13 cellular contexts compared by ENCODE assay signal in genomic region chr14:105422695-105423487, GRCh38. TPM values are rescaled to one million over a fixed set of nuclear protein-coding genes. Genes with fewer than 3 reads are reported as not detected.
DNase-seq lines count a peak whose midpoint lies in the region; ATAC-seq and TF ChIP-seq lines count a peak whose summit lies in the region.
"Had no signal": no experiment of that assay in that cellular context is flagged by ENCODE, and none has a peak within 500 bp of the region (broad histone marks: within the 10 kb centered on the region; RNA-seq: fewer than 3 reads in every experiment).

No MANE protein-coding gene starts in this region.

- H3K4me3 ChIP-seq in heart left ventricle (peak overlapping the region in 1 of 12 donors; percentile 12), skeletal muscle tissue (ENCODE audit: low read length in 3 of 3) (no peak overlapping the region)
- H3K4me3 ChIP-seq: adrenal gland had no signal

- POLR2A ChIA-PET in activated CD4-positive, alpha-beta T cell treated with anti-CD3 and anti-CD28 coated beads, Interleukin-2, amount 10 ng/mL, durations not matched to agents 7 days and 5 days (lab: Charles Lee), result no interaction called here

- H3K27ac ChIP-seq in heart left ventricle (peak overlapping the region in 8 of 12 donors; percentile 30 to 82 (median 67)), skeletal muscle tissue (ENCODE audit: low read depth, low read length) (no peak overlapping the region)
- H3K27ac ChIP-seq: neutrophil, WERI-Rb-1 had no signal

- H3K27ac Mint-ChIP-seq in activated CD4-positive, alpha-beta T cell treated with anti-CD3 and anti-CD28 coated beads, Interleukin-2, amount 10 ng/mL, durations not matched to agents 7 days and 5 days, result peak overlapping the region; percentile 71
- peak overlapping the region; percentile 89 for H3K27ac Mint-ChIP-seq in T-helper 17 cell

- H3K27me3 Mint-ChIP-seq in activated CD4-positive, alpha-beta T cell treated with anti-CD3 and anti-CD28 coated beads, Interleukin-2, amount 10 ng/mL, durations not matched to agents 7 days and 5 days, result no peaks in the 10 kb centered on the region
- H3K27me3 Mint-ChIP-seq in T-helper 17 cell, result no peaks in the 10 kb centered on the region

- DNase-seq in activated CD4-positive, alpha-beta T cell treated with anti-CD3 and anti-CD28 coated beads, Interleukin-2, amount 10 ng/mL, durations not matched to agents 7 days and 5 days, result no peak
- DNase-seq in activated CD4-positive, alpha-beta T cell treated with anti-CD3 and anti-CD28 coated beads, Interleukin-2, amount 50 U/mL, for 4 hours, result no peak
- DNase-seq in T-helper 17 cell (no peak), heart left ventricle (peak in 1 of 5 donors; percentile 45), islet precursor cell (no peak), medulla oblongata (ENCODE audit: extremely low spot score) (no peak)
- DNase-seq: GDM1, NCI-H1436 treated with DMSO at 0.1 percent for 48 hours, WERI-Rb-1 had no signal

- intact Hi-C loops in heart left ventricle (cut with DNase I), result no loop called here

- H3K4me3 Mint-ChIP-seq in activated CD4-positive, alpha-beta T cell treated with anti-CD3 and anti-CD28 coated beads, Interleukin-2, amount 10 ng/mL, durations not matched to agents 7 days and 5 days, result no peak overlapping the region
- H3K4me3 Mint-ChIP-seq in T-helper 17 cell, result peak overlapping the region; percentile 21

- H3K4me1 Mint-ChIP-seq in activated CD4-positive, alpha-beta T cell treated with anti-CD3 and anti-CD28 coated beads, Interleukin-2, amount 10 ng/mL, durations not matched to agents 7 days and 5 days, result peaks cover 36% of the 10 kb centered on the region
- peaks cover 24% of the 10 kb centered on the region for H3K4me1 Mint-ChIP-seq in T-helper 17 cell

- TF ChIP-seq POLR2A in heart left ventricle (IDR thresholded peaks at IDR 0.05), result no peak

- no peak for TF ChIP-seq CTCF in heart left ventricle (IDR thresholded peaks at IDR 0.05)

- H3K27me3 ChIP-seq in heart left ventricle (no peaks in the 10 kb centered on the region), skeletal muscle tissue (ENCODE audit: control insufficient read depth in 3 of 3, insufficient read depth in 3 of 3, low read length in 3 of 3) (no peaks in the 10 kb centered on the region)
- H3K27me3 ChIP-seq: adrenal gland had no signal

- H3K4me1 ChIP-seq in heart left ventricle (peaks cover 2 to 48% (median 32%) of the 10 kb centered on the region in 12 donors), skeletal muscle tissue (ENCODE audit: control insufficient read depth in 3 of 3, insufficient read depth in 3 of 3, low read length in 3 of 3) (peaks cover 30 to 33% (median 30%) of the 10 kb centered on the region in 3 donors)

- H3K9me3 Mint-ChIP-seq in activated CD4-positive, alpha-beta T cell treated with anti-CD3 and anti-CD28 coated beads, Interleukin-2, amount 10 ng/mL, durations not matched to agents 7 days and 5 days, result no peaks in the 10 kb centered on the region

- CTCF ChIA-PET in activated CD4-positive, alpha-beta T cell treated with anti-CD3 and anti-CD28 coated beads, Interleukin-2, amount 10 ng/mL, durations not matched to agents 7 days and 5 days (lab: Charles Lee), result interaction anchor here (0.8 kb wide), 1 partner anchor 67 kb away, joined by 3 read pairs; no protein-coding TSS in a partner anchor

- H3K36me3 ChIP-seq in heart left ventricle (peaks cover 0 to 24% (median 0%) of the 10 kb centered on the region in 9 donors), skeletal muscle tissue (ENCODE audit: control insufficient read depth in 3 of 3, insufficient read depth in 3 of 3, low read length in 3 of 3) (peaks cover 3 to 7% (median 3%) of the 10 kb centered on the region in 3 donors)
- H3K36me3 ChIP-seq: adrenal gland, neutrophil had no signal

- H3K9me3 ChIP-seq in T-helper 17 cell (ENCODE audit: control insufficient read depth, low read length, poor library complexity, severe bottlenecking) (no peaks in the 10 kb centered on the region), heart left ventricle (peaks cover 0 to 3% (median 0%) of the 10 kb centered on the region in 12 donors), skeletal muscle tissue (ENCODE audit: control insufficient read depth in 3 of 3, low read length in 3 of 3) (no peaks in the 10 kb centered on the region)
- H3K9me3 ChIP-seq: adrenal gland, neutrophil had no signal

- H3K36me3 Mint-ChIP-seq in activated CD4-positive, alpha-beta T cell treated with anti-CD3 and anti-CD28 coated beads, Interleukin-2, amount 10 ng/mL, durations not matched to agents 7 days and 5 days (ENCODE audit: low read depth), result peaks cover 19% of the 10 kb centered on the region
- H3K36me3 Mint-ChIP-seq in T-helper 17 cell (ENCODE audit: low read depth), result peaks cover 3% of the 10 kb centered on the region

- H3K9ac ChIP-seq in skeletal muscle tissue (ENCODE audit: low read depth in 1 of 3, low read length in 3 of 3), result peak overlapping the region in 2 of 3 donors; percentile 25 to 33

- ATAC-seq in T-helper 17 cell (no peak), heart left ventricle (peak in 3 of 4 donors; percentile 18 to 45 (median 28)), HG03457 (IDR thresholded peaks at IDR 0.05; ENCODE audit: unreplicated experiment) (no peak)

- 71 to 74% (median 73%) methylated on average over 21 of the region's 21 CpGs for WGBS in heart left ventricle, 4 donors

RNA-seq across cellular contexts. Expression of gene MTA1, which starts 3.3 kb away (rescaled TPM):
- total RNA-seq in activated CD4-positive, alpha-beta T cell treated with anti-CD3 and anti-CD28 coated beads, Interleukin-2, amount 10 ng/mL, durations not matched to agents 7 days and 5 days, result 100 to 1,000 TPM; 119 to 131 TPM
- total RNA-seq in T-helper 17 cell (10 to 100 TPM; 99.0 to 99.7 TPM), heart left ventricle (100 to 1,000 TPM in 7 of 9 donors, 10 to 100 TPM in 2; 71.8 to 169 (median 109) TPM), skeletal muscle tissue (19.3 TPM)
- 100 to 1,000 TPM; 103 to 191 TPM for polyA plus RNA-seq in heart left ventricle

RNA-seq across cellular contexts. Expression of gene TEX22, which starts 24.6 kb away (rescaled TPM):
- total RNA-seq in activated CD4-positive, alpha-beta T cell treated with anti-CD3 and anti-CD28 coated beads, Interleukin-2, amount 10 ng/mL, durations not matched to agents 7 days and 5 days, result 1 to 10 TPM; 2.8 to 3.9 TPM
- total RNA-seq in T-helper 17 cell (1 to 10 TPM in 1 of 2 donors, under 1 TPM in 1; 0.60 to 1.7 TPM), heart left ventricle (1 to 10 TPM in 1 of 9 donors, under 1 TPM in 6, not detected in 2; 0.14 to 1.8 (median 0.82) TPM), skeletal muscle tissue (under 0.01 TPM)
- polyA plus RNA-seq in heart left ventricle, result under 1 TPM in 1 of 2 donors, not detected in 1; 0.06 TPM

RNA-seq across cellular contexts. Expression of gene CRIP2, which starts 51.7 kb away (rescaled TPM):
- 1 to 10 TPM in 1 of 2 experiments, under 1 TPM in 1; 0.64 to 1.8 TPM for total RNA-seq in activated CD4-positive, alpha-beta T cell treated with anti-CD3 and anti-CD28 coated beads, Interleukin-2, amount 10 ng/mL, durations not matched to agents 7 days and 5 days
- total RNA-seq in T-helper 17 cell (10 to 100 TPM; 51.6 to 58.8 TPM), heart left ventricle (1,000 to 10,000 TPM in 2 of 9 donors, 100 to 1,000 TPM in 7; 695 to 1,715 (median 851) TPM), skeletal muscle tissue (77.8 TPM)
- polyA plus RNA-seq in heart left ventricle, result 1,000 to 10,000 TPM in 1 of 2 donors, 100 to 1,000 TPM in 1; 829 to 1,402 TPM

Comparison
In these comparisons a context has a peak if more than half of its experiments do, and no peak if none do; other contexts are left out.
1. ATAC-seq: peak in heart left ventricle (3 of 4); none in T-helper 17 cell (single experiment) and HG03457 (single experiment).
2. RNA of gene CRIP2, which starts 51.7 kb away (total RNA-seq): 695 to 1,715 TPM in heart left ventricle, 77.8 TPM in skeletal muscle tissue (single experiment) and 51.6 to 58.8 TPM in T-helper 17 cell; 0.64 to 1.8 TPM in activated CD4-positive, alpha-beta T cell treated with anti-CD3 and anti-CD28 coated beads, Interleukin-2, amount 10 ng/mL, durations not matched to agents 7 days and 5 days; every median in the first group is over 10 times any median in the second.